In genomic region chr9:25675858-25676257, GRCh38 we compare ENCODE assay signal across 3 cellular contexts. TPM values are rescaled to one million over a fixed set of nuclear protein-coding genes. Genes with fewer than 3 reads are reported as not detected.
"Had no signal": no experiment of that assay in that cellular context is flagged by ENCODE, and none has a peak within 500 bp of the region (broad histone marks: within the 10 kb centered on the region; RNA-seq: fewer than 3 reads in every experiment).

No MANE protein-coding gene starts in this region.

RNA-seq across cellular contexts. Expression of gene TUSC1, which starts 2.4 kb away (rescaled TPM):
- total RNA-seq: activated CD4-positive, alpha-beta memory T cell treated with anti-CD3 and anti-CD28 coated beads, Interleukin-2, amount 10 ng/mL, durations not matched to agents 7 days and 5 days; activated naive CD8-positive, alpha-beta T cell treated with anti-CD3 and anti-CD28 coated beads, Interleukin-2, amount 10 ng/mL, durations not matched to agents 7 days and 5 days; T-helper 17 cell had no signal
